8 cellular contexts compared by ENCODE assay signal in the genomic region with DNA sequence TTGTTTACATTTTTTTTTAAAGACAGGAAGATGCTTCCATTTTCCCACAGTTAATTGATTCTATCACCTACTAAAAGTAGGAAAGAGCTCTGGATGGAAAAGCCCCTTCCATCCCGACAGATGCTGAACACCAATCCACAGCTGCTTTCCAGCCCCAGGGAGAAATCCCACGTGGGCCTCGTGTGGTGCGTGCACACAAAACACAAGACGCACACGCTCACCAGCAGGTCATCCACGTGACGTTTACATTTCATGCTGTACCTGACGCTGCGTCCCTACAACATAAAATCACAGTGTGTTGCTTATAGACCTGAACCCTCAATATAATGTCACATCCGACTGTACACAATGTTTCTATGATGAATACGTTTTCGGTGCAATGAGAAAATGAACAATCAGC. TPM values are rescaled to one million over a fixed set of nuclear protein-coding genes. Genes with fewer than 3 reads are reported as not detected.
"Had no signal": no experiment of that assay in that cellular context is flagged by ENCODE, and none has a peak within 500 bp of the region (broad histone marks: within the 10 kb centered on the region; RNA-seq: fewer than 3 reads in every experiment).

No MANE protein-coding gene starts in this region.

- H3K4me1 ChIP-seq: gastrocnemius medialis, left lung had no signal

- FAIRE-seq: islet of Langerhans, small intestine, TTC549 had no signal

- DNase-seq: brain microvascular endothelial cell had no signal

- H3K36me3 ChIP-seq: brain microvascular endothelial cell, gastrocnemius medialis, heart left ventricle, left lung had no signal

- H3K4me3 ChIP-seq: gastrocnemius medialis, heart left ventricle, left lung had no signal

- H3K27ac ChIP-seq: brain microvascular endothelial cell, gastrocnemius medialis, heart left ventricle, left lung had no signal

- H3K9me3 ChIP-seq: gastrocnemius medialis, left lung had no signal

- H3K27me3 ChIP-seq: brain microvascular endothelial cell had no signal

RNA-seq across cellular contexts. Expression of gene DACT2, which starts 50.2 kb away (rescaled TPM):
- total RNA-seq: natural killer cell had no signal
